1 cellular context compared by ENCODE assay signal in genomic region chr3:6861331-6861988, GRCh38.
TF ChIP-seq lines count a peak whose summit lies in the region.

No MANE protein-coding gene starts in this region.

TF ChIP-seq in HepG2, 621 proteins besides CTCF, POLR2A, EP300 and RAD21 (continued from another document):
- TF ChIP-seq, protein P1, sequence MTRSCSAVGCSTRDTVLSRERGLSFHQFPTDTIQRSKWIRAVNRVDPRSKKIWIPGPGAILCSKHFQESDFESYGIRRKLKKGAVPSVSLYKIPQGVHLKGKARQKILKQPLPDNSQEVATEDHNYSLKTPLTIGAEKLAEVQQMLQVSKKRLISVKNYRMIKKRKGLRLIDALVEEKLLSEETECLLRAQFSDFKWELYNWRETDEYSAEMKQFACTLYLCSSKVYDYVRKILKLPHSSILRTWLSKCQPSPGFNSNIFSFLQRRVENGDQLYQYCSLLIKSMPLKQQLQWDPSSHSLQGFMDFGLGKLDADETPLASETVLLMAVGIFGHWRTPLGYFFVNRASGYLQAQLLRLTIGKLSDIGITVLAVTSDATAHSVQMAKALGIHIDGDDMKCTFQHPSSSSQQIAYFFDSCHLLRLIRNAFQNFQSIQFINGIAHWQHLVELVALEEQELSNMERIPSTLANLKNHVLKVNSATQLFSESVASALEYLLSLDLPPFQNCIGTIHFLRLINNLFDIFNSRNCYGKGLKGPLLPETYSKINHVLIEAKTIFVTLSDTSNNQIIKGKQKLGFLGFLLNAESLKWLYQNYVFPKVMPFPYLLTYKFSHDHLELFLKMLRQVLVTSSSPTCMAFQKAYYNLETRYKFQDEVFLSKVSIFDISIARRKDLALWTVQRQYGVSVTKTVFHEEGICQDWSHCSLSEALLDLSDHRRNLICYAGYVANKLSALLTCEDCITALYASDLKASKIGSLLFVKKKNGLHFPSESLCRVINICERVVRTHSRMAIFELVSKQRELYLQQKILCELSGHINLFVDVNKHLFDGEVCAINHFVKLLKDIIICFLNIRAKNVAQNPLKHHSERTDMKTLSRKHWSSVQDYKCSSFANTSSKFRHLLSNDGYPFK (CRISPR knock-in tag; IDR thresholded peaks at IDR 0.05; ENCODE audit: borderline replicate concordance), result no peak
- no peak for TF ChIP-seq HMGA1 (CRISPR knock-in tag; conservative IDR thresholded peaks at IDR 0.05)
